19 cellular contexts compared by ENCODE assay signal in the genomic region with DNA sequence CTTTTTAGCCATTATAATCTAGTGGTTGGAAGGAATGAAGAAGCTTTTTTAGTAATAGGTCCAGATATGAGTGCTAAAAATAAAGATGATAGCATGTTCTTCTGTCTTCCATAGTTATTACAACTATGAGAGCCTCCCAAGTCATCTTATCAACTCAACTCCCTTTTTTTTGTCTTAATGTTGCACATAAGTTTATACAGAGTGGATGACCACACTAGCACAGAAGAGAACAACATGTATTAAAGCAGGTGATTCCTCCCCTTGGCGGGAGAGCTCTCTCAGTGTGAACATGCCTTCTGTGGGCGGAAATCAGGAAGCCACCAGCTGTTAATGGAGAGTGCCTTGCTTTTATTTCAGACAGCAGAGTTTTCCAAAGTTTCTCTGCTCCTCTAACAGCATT. TPM values are rescaled to one million over a fixed set of nuclear protein-coding genes. Genes with fewer than 3 reads are reported as not detected.
DNase-seq lines count a peak whose midpoint lies in the region; ATAC-seq, FAIRE-seq and TF ChIP-seq lines count a peak whose summit lies in the region.
"Had no signal": no experiment of that assay in that cellular context is flagged by ENCODE, and none has a peak within 500 bp of the region (broad histone marks: within the 10 kb centered on the region; RNA-seq: fewer than 3 reads in every experiment).

No MANE protein-coding gene starts in this region.

- no peak overlapping the region for H3K27ac ChIP-seq in IMR-90 (ENCODE audit: insufficient read depth, low read length)
- no peak overlapping the region for H3K27ac ChIP-seq in ovary
- H3K27ac ChIP-seq: HL-60, SJSA1 had no signal

- no peak overlapping the region for H3K4me2 ChIP-seq in IMR-90 (ENCODE audit: low read depth, low read length)

- intact Hi-C loops in IMR-90 (cut with micrococcal nuclease) (no loop called here), ovary (cut with DNase I) (no loop called here)

- WGBS in IMR-90 (ENCODE audit: extremely low coverage in 2 of 2, insufficient read length in 1 of 2), 2 experiments: 80% methylated on average over 1 of the region's 2 CpGs; no CpG with 5 or more reads in 1 of the 2 experiments
- WGBS in ovary, 3 donors: 11 to 15% (median 14%) methylated on average over 2 of the region's 2 CpGs

- no peak overlapping the region for H2AFZ ChIP-seq in IMR-90 (replicated peaks; ENCODE audit: low read length, poor library complexity)

- no peak overlapping the region for H3K14ac ChIP-seq in IMR-90 (replicated peaks; ENCODE audit: low read depth, low read length)

- TF ChIP-seq POLR2A in GM12891 (IDR thresholded peaks at IDR 0.05; ENCODE audit: low read depth, low read length) (0 out of 2 replicates have a peak, but pooled peaks have one; percentile 22), IMR-90 (IDR thresholded peaks at IDR 0.05; ENCODE audit: low read depth, low read length) (no peak), ovary (IDR thresholded peaks at IDR 0.05) (no peak)

- H4K8ac ChIP-seq in IMR-90 (ENCODE audit: low read depth in 2 of 2, low read length in 2 of 2): no peak overlapping the region

- H3K18ac ChIP-seq in IMR-90 (ENCODE audit: low read depth, low read length): no peak overlapping the region

- in situ Hi-C loops in IMR-90 (cut with MboI; ENCODE audit: low sequenced_read_pairs): no loop called here

- H2BK15ac ChIP-seq in IMR-90 (ENCODE audit: low read depth, low read length): no peak overlapping the region

- H3K4me3 ChIP-seq in IMR-90 (ENCODE audit: insufficient read depth, low read depth, low read length) (no peak overlapping the region), choroid plexus epithelial cell (ENCODE audit: low read depth, low read length) (no peak overlapping the region), ovary (no peak overlapping the region)
- H3K4me3 ChIP-seq: HAP-1, SJSA1 had no signal

- H3K9ac ChIP-seq in IMR-90 (ENCODE audit: low read depth, low read length): no peak overlapping the region

- H4K5ac ChIP-seq in IMR-90 (ENCODE audit: low read depth, low read length): no peak overlapping the region

- peaks cover 5% of the 10 kb centered on the region; the same call in 1 of the 2 replicates for H3K9me1 ChIP-seq in IMR-90 (ENCODE audit: insufficient read depth, low read length)

- POLR2A ChIA-PET in IMR-90 (lab: Charles Lee; ENCODE audit: unreplicated experiment): no interaction called here

- H3K4me1 ChIP-seq in IMR-90 (ENCODE audit: control insufficient read depth, insufficient read depth, low read length): peaks cover 5% of the 10 kb centered on the region; the same call in 1 of the 2 replicates
- no peaks in the 10 kb centered on the region for H3K4me1 ChIP-seq in ovary (ENCODE audit: insufficient read depth)
- H3K4me1 ChIP-seq: HAP-1 had no signal

- H3K27me3 ChIP-seq in IMR-90 (ENCODE audit: control insufficient read depth, insufficient read depth, low read length) (no peaks in the 10 kb centered on the region), ovary (no peaks in the 10 kb centered on the region)
- H3K27me3 ChIP-seq: SJSA1 had no signal

- no peak overlapping the region for H3K56ac ChIP-seq in IMR-90 (ENCODE audit: extremely low read depth, insufficient read depth, low read length)

- no peak overlapping the region for H2AK9ac ChIP-seq in IMR-90 (replicated peaks; ENCODE audit: low read depth, low read length, poor library complexity)

- TF ChIP-seq RAD21 in IMR-90 (IDR thresholded peaks at IDR 0.05; ENCODE audit: low read length): no peak

- no peaks in the 10 kb centered on the region for H3K79me1 ChIP-seq in IMR-90 (ENCODE audit: low read depth in 1 of 2, low read length in 2 of 2)

- H3K23ac ChIP-seq in IMR-90 (ENCODE audit: low read depth, low read length): 0 out of 2 replicates have a peak overlapping the region, but pooled peaks have one; percentile 21

- H2BK120ac ChIP-seq in IMR-90 (ENCODE audit: low read depth, low read length): no peak overlapping the region

- no peak overlapping the region for H3K4ac ChIP-seq in IMR-90 (ENCODE audit: low read depth, low read length)

- FAIRE-seq in GM12891 (lab: Jason Lieb, UNC): no peak
- FAIRE-seq: G401.6, HTR-8/SVneo had no signal

- ATAC-seq in IMR-90 (ENCODE audit: low read depth) (no peak), esophagus mucosa (no peak), GM21825 (IDR thresholded peaks at IDR 0.05; ENCODE audit: unreplicated experiment) (no peak)

- no peaks in the 10 kb centered on the region for H4K20me1 ChIP-seq in IMR-90 (ENCODE audit: insufficient read depth, low read length)

- no peak overlapping the region for H2BK5ac ChIP-seq in IMR-90 (ENCODE audit: low read depth, low read length, poor library complexity, severe bottlenecking)

- DNase-seq in GM12891 (ENCODE audit: insufficient read length, low spot score) (no peak), IMR-90 (no peak), choroid plexus epithelial cell (ENCODE audit: low read depth) (peak; percentile 49), ovary (peak in 3 of 5 donors; percentile 26 to 43 (median 30)), SIG-M5 (lab: John Stamatoyannopoulos, UW) (no peak)
- DNase-seq: CD4-positive, CD25-positive, alpha-beta regulatory T cell; DMS79 treated with DMSO at 0.1 percent for 48 hours; NCI-H1930; NCI-H2171; NCI-H446; NCI-H748 treated with DMSO at 0.1 percent for 48 hours; RPMI8226 had no signal

- H4K91ac ChIP-seq in IMR-90 (ENCODE audit: insufficient read depth, low read depth, low read length): no peak overlapping the region

- H2BK20ac ChIP-seq in IMR-90 (ENCODE audit: low read depth, low read length): no peak overlapping the region

- no peak for TF ChIP-seq EP300 in ovary (IDR thresholded peaks at IDR 0.05)

- H3K36me3 ChIP-seq in IMR-90 (ENCODE audit: control insufficient read depth, insufficient read depth, low read length): peaks cover 6% of the 10 kb centered on the region; the same call in 1 of the 2 replicates
- no peaks in the 10 kb centered on the region for H3K36me3 ChIP-seq in ovary
- H3K36me3 ChIP-seq: HAP-1, SJSA1 had no signal

- no TSS peak for BruUV-seq in IMR-90 (replicated peaks; lab: Mats Ljungman, UMichigan)

- CTCF ChIA-PET in IMR-90 (lab: Yijun Ruan, JAX): no interaction called here

- TF ChIP-seq CTCF in IMR-90 (conservative IDR thresholded peaks at IDR 0.05; ENCODE audit: low read depth, low read length): no peak
- TF ChIP-seq CTCF in choroid plexus epithelial cell (conservative IDR thresholded peaks at IDR 0.05; ENCODE audit: low read depth, low read length): no peak
- no peak for TF ChIP-seq CTCF in ovary (IDR thresholded peaks at IDR 0.05)

- dilution Hi-C loops in IMR-90 (cut with HindIII; ENCODE audit: low sequenced_read_pairs, unreplicated experiment): no loop called here

- H3K9me3 ChIP-seq in IMR-90 (ENCODE audit: control insufficient read depth, insufficient read depth, low read length) (no peaks in the 10 kb centered on the region), ovary (no peaks in the 10 kb centered on the region)
- H3K9me3 ChIP-seq: HAP-1, SJSA1 had no signal

- H2AK5ac ChIP-seq in IMR-90 (ENCODE audit: low read depth, low read length): no peak overlapping the region

TF ChIP-seq in GM12891, 5 proteins besides CTCF, POLR2A, EP300 and RAD21:
- TF ChIP-seq SPI1 (IDR thresholded peaks at IDR 0.05; ENCODE audit: low read depth, low read length): no peak
- 0 out of 2 replicates have a peak, but pooled peaks have one; percentile 19 for TF ChIP-seq POLR2AphosphoS5 (IDR thresholded peaks at IDR 0.05; ENCODE audit: low read depth, low read length)
- TF ChIP-seq TAF1 (IDR thresholded peaks at IDR 0.05; ENCODE audit: low read depth, low read length): no peak

TF ChIP-seq in IMR-90, 13 proteins besides CTCF, POLR2A, EP300 and RAD21:
- TF ChIP-seq RFX5 (IDR thresholded peaks at IDR 0.05; ENCODE audit: low read depth, low read length) (no peak), CHD1 (IDR thresholded peaks at IDR 0.05; ENCODE audit: low read depth, low read length) (no peak)
- TF ChIP-seq, protein P1, sequence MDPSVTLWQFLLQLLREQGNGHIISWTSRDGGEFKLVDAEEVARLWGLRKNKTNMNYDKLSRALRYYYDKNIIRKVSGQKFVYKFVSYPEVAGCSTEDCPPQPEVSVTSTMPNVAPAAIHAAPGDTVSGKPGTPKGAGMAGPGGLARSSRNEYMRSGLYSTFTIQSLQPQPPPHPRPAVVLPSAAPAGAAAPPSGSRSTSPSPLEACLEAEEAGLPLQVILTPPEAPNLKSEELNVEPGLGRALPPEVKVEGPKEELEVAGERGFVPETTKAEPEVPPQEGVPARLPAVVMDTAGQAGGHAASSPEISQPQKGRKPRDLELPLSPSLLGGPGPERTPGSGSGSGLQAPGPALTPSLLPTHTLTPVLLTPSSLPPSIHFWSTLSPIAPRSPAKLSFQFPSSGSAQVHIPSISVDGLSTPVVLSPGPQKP (IDR thresholded peaks at IDR 0.05; ENCODE audit: borderline replicate concordance, low read depth, low read length): no peak

RNA-seq across cellular contexts. Expression of gene STX17, which starts 40.1 kb away (rescaled TPM):
- polyA plus RNA-seq in GM12891 (2012; ENCODE audit: low read depth, missing spikeins): 10.5 TPM
- total RNA-seq in IMR-90 (2012; rRNA removed) (11.7 and 17.2 TPM in 2 replicates), ovary (10 to 100 TPM; 27.9 to 43.1 (median 33.9) TPM), esophagus mucosa (24.4 TPM)
- polyA plus RNA-seq in IMR-90 (2012; rRNA removed) (4.7 and 6.2 TPM in 2 replicates), ovary (10 to 100 TPM in 1 of 2 donors, 1 to 10 TPM in 1; 7.7 to 17.4 TPM)
- polyA plus RNA-seq in IMR-90 (2012; cell fraction: cytosol; rRNA removed): 0.99 and 1.3 TPM in 2 replicates
- 1.7 and 14.5 TPM in 2 replicates for polyA plus RNA-seq in IMR-90 (2012; cell fraction: nucleus; rRNA removed; ENCODE audit: low replicate concordance)

RNA-seq across cellular contexts. Expression of gene NR4A3, which starts 44.7 kb away (rescaled TPM):
- polyA plus RNA-seq in GM12891 (2012; ENCODE audit: low read depth, missing spikeins): 3.3 TPM
- total RNA-seq in IMR-90 (2012; rRNA removed) (0.54 and 1.9 TPM in 2 replicates), ovary (100 to 1,000 TPM in 1 of 7 donors, 10 to 100 TPM in 5, 1 to 10 TPM in 1; 9.0 to 177 (median 39.3) TPM), esophagus mucosa (0.24 TPM)
- polyA plus RNA-seq in IMR-90 (2012; rRNA removed) (0.27 and 0.37 TPM in 2 replicates), ovary (1 to 10 TPM; 2.8 to 3.4 TPM)
- 0.48 and 2.2 TPM in 2 replicates for polyA plus RNA-seq in IMR-90 (2012; cell fraction: cytosol; rRNA removed)
- 10.7 and 31.9 TPM in 2 replicates for polyA plus RNA-seq in IMR-90 (2012; cell fraction: nucleus; rRNA removed; ENCODE audit: low replicate concordance)

Comparison
In these comparisons a context has a peak if more than half of its experiments do, and no peak if none do; other contexts are left out.
1. DNase-seq: peak in choroid plexus epithelial cell (single experiment) and ovary (3 of 5); none in GM12891 (single experiment), IMR-90 (single experiment) and SIG-M5 (single experiment).